In the genomic region with DNA sequence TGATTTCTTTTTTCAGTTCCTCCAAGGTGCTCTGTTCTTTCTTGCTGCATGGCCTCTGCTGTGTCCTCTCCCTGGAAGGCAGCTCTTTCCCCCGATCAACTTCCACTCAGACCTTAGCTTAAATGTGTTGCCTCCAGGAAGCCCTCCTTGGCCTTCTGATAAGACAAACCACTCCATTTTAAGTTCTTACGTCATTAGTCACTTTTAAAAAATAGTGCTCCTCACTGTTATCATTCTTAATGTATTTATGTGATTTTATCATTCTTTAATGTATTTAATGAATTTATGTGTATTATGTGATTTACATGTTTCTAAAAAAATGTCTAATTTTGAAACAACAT, we compare ENCODE assay signal across 13 cellular contexts. TPM values are rescaled to one million over a fixed set of nuclear protein-coding genes. Genes with fewer than 3 reads are reported as not detected.
DNase-seq lines count a peak whose midpoint lies in the region; ATAC-seq, FAIRE-seq and TF ChIP-seq lines count a peak whose summit lies in the region.
"Had no signal": no experiment of that assay in that cellular context is flagged by ENCODE, and none has a peak within 500 bp of the region (broad histone marks: within the 10 kb centered on the region; RNA-seq: fewer than 3 reads in every experiment).

No MANE protein-coding gene starts in this region.

- no peak overlapping the region for H2BK12ac ChIP-seq in neuronal stem cell (ENCODE audit: low read length)

- H3K14ac ChIP-seq in neuronal stem cell (ENCODE audit: low read length): no peak overlapping the region

- no peaks in the 10 kb centered on the region for H3K36me3 ChIP-seq in GM12878 (ENCODE audit: control insufficient read depth in 2 of 2, insufficient read depth in 2 of 2, low read length in 1 of 2)
- no peaks in the 10 kb centered on the region for H3K36me3 ChIP-seq in neuronal stem cell (replicated peaks in 1 of 2; ENCODE audit: control insufficient read depth in 2 of 2, insufficient read depth in 2 of 2, low read length in 2 of 2)
- H3K36me3 ChIP-seq in Caco-2 (ENCODE audit: control insufficient read depth, insufficient read depth, low read length): no peaks in the 10 kb centered on the region

- H3K9ac ChIP-seq in GM12878 (ENCODE audit: control insufficient read depth, insufficient read depth, low read length) (peak overlapping the region; percentile 32), neuronal stem cell (ENCODE audit: low read depth, low read length, poor library complexity) (no peak overlapping the region)

- no peak for TF ChIP-seq EP300 in GM12878 (IDR thresholded peaks at IDR 0.05; ENCODE audit: borderline replicate concordance in 1 of 2, control insufficient read depth in 1 of 2, low read depth in 2 of 2, low read length in 2 of 2)

- WGBS in GM12878 (ENCODE audit: insufficient coverage, insufficient replicate concordance, low lambda C conversion rate, missing lambda C conversion rate): 5% methylated on average over 2 of the region's 2 CpGs
- no CpG with 5 or more reads among the region's 2 CpGs for WGBS in neuronal stem cell (ENCODE audit: extremely low coverage in 2 of 2, insufficient read length in 2 of 2, insufficient replicate concordance in 1 of 2), 2 donors

- H2BK5ac ChIP-seq in neuronal stem cell (ENCODE audit: low read length): no peak overlapping the region

- CTCF ChIA-PET in GM12878 (lab: Yijun Ruan, JAX) (interaction anchor here (0.7 to 4.2 kb wide), 21 partner anchors 9 to 261 kb away, joined by 3 to 34 read pairs (median 4); a partner anchor contains a TSS), Caco-2 (lab: Charles Lee) (interaction anchor here (1.0 to 1.9 kb wide), 2 partner anchors 104 to 225 kb away, joined by 4 read pairs; no protein-coding TSS in a partner anchor)

- H3K27ac Mint-ChIP-seq in type B pancreatic cell (peak overlapping the region; percentile 77), Caco-2 (ENCODE audit: unreplicated experiment) (no peak overlapping the region)

- no peak overlapping the region for H4K91ac ChIP-seq in neuronal stem cell (ENCODE audit: low read depth, low read length, poor library complexity)

- no peak for TF ChIP-seq RAD21 in GM12878 (IDR thresholded peaks at IDR 0.05; ENCODE audit: insufficient read depth, low read depth, low read length)

- no peak overlapping the region for H3K4ac ChIP-seq in neuronal stem cell (ENCODE audit: low read length)

- POLR2A ChIA-PET in GM12878 (lab: Charles Lee) (interaction anchor here (1.1 to 2.0 kb wide), 6 partner anchors 9 to 257 kb away, joined by 3 to 9 read pairs (median 6); a partner anchor contains a TSS), Caco-2 (lab: Charles Lee) (no interaction called here)

- H3K4me3 Mint-ChIP-seq in type B pancreatic cell (no peak overlapping the region), Caco-2 (ENCODE audit: unreplicated experiment) (no peak overlapping the region)

- in situ Hi-C loops in GM12878 (cut with MboI): no loop called here

- H3K4me3 ChIP-seq in GM12878 (no peak overlapping the region), neuronal stem cell (ENCODE audit: low read length in 2 of 2) (no peak overlapping the region), Caco-2 (ENCODE audit: low read depth, low read length) (no peak overlapping the region)

- H3K27me3 Mint-ChIP-seq in type B pancreatic cell: no peaks in the 10 kb centered on the region
- H3K27me3 Mint-ChIP-seq in Caco-2 (ENCODE audit: insufficient read depth, unreplicated experiment): no peaks in the 10 kb centered on the region

- DNase-seq in GM12878 (ENCODE audit: low read depth, low spot score): no peak
- no peak for DNase-seq in neuronal stem cell (ENCODE audit: low spot score)
- no peak for DNase-seq in type B pancreatic cell (ENCODE audit: extremely low spot score, unreplicated experiment)
- DNase-seq in Ammon's horn (ENCODE audit: low spot score): no peak
- DNase-seq in GF-D8 (lab: John Stamatoyannopoulos, UW): no peak
- no peak for DNase-seq in Caco-2
- DNase-seq in activated naive CD4-positive, alpha-beta T cell (lab: John Stamatoyannopoulos, UW): no peak
- DNase-seq: activated CD4-positive, CD25-positive, alpha-beta regulatory T cell treated with anti-CD3 and anti-CD28 coated beads, Interleukin-2, amount 50 U/mL, for 72 hours; activated T-cell treated with anti-CD3 and anti-CD28 coated beads for 4 hours; stimulated activated CD4-positive, alpha-beta T cell treated with anti-CD3 and anti-CD28 coated beads, Interleukin-2, amount 100 ng/mL, for 48 hours had no signal

- RAD21 ChIA-PET in GM12878 (lab: Charles Lee; ENCODE audit: unreplicated experiment): interaction anchor here (0.7 to 3.3 kb wide), 17 partner anchors 10 to 257 kb away, joined by 3 to 26 read pairs (median 4); a partner anchor contains a TSS

- SMC1A ChIA-PET in GM12878 (lab: Charles Lee; ENCODE audit: uncharacterized antibody, unreplicated experiment): interaction anchor here (0.5 to 3.7 kb wide), 25 partner anchors 7 to 259 kb away, joined by 3 to 29 read pairs (median 6); a partner anchor contains a TSS

- no peak overlapping the region for H2AK5ac ChIP-seq in neuronal stem cell (ENCODE audit: low read depth, low read length)

- no peak overlapping the region for H3K18ac ChIP-seq in neuronal stem cell (ENCODE audit: low read length)

- BruUV-seq in GM12878 (replicated peaks; lab: Mats Ljungman, UMichigan) (no TSS peak), Caco-2 (replicated peaks; lab: Mats Ljungman, UMichigan) (no TSS peak)

- H3K9me3 ChIP-seq in GM12878 (replicated peaks; ENCODE audit: control insufficient read depth, insufficient read depth, low read length): no peaks in the 10 kb centered on the region
- H3K9me3 ChIP-seq in neuronal stem cell (replicated peaks in 1 of 2; ENCODE audit: control insufficient read depth in 2 of 2, insufficient read depth in 1 of 2, low read depth in 1 of 2, low read length in 2 of 2): no peaks in the 10 kb centered on the region
- no peaks in the 10 kb centered on the region for H3K9me3 ChIP-seq in Caco-2

- no peak for TF ChIP-seq CTCF in GM12878 (IDR thresholded peaks at IDR 0.05 in 2 of 3, conservative IDR thresholded peaks at IDR 0.05 in 1 of 3; ENCODE audit: control insufficient read depth in 2 of 3, extremely low read depth in 1 of 3, insufficient read depth in 1 of 3, low read depth in 3 of 3, low read length in 3 of 3)
- no peak for TF ChIP-seq CTCF in type B pancreatic cell (conservative IDR thresholded peaks at IDR 0.05)
- no peak for TF ChIP-seq CTCF in Caco-2 (IDR thresholded peaks at IDR 0.05; ENCODE audit: insufficient read depth in 1 of 2, low read depth in 1 of 2, low read length in 1 of 2, severe bottlenecking in 1 of 2, unreplicated experiment in 1 of 2)

- H3K36me3 Mint-ChIP-seq in type B pancreatic cell (no peaks in the 10 kb centered on the region), Caco-2 (ENCODE audit: insufficient read depth, unreplicated experiment) (no peaks in the 10 kb centered on the region)

- no peak overlapping the region for H4K8ac ChIP-seq in neuronal stem cell (ENCODE audit: low read depth, low read length)

- H2AFZ ChIP-seq in GM12878 (ENCODE audit: control insufficient read depth, low read depth, low read length): peak overlapping the region; percentile 61
- peak overlapping the region; percentile 61 for H2AFZ ChIP-seq in neuronal stem cell (ENCODE audit: low read length)

- intact Hi-C loops in GM12878 (cut with micrococcal nuclease; ENCODE audit: unreplicated experiment) (loop anchor here (2.0 kb wide), 1 partner anchor 68 kb away; no protein-coding TSS in a partner anchor), Caco-2 (cut with micrococcal nuclease; ENCODE audit: unreplicated experiment) (no loop called here)

- H4K20me1 ChIP-seq in GM12878 (ENCODE audit: control insufficient read depth, insufficient read depth): no peaks in the 10 kb centered on the region

- ATAC-seq in HG02678 (IDR thresholded peaks at IDR 0.05; ENCODE audit: unreplicated experiment): peak; percentile 73
- no peak for ATAC-seq in GM12878

- no peaks in the 10 kb centered on the region for H3K79me2 ChIP-seq in GM12878 (ENCODE audit: control insufficient read depth, insufficient read depth, low read length)

- H3K27ac ChIP-seq in GM12878 (ENCODE audit: control insufficient read depth, insufficient read depth): peak overlapping the region; percentile 78
- no peak overlapping the region for H3K27ac ChIP-seq in neuronal stem cell (replicated peaks; ENCODE audit: low read length)

- H2BK120ac ChIP-seq in neuronal stem cell (ENCODE audit: low read depth, low read length): no peak overlapping the region

- H3K4me2 ChIP-seq in GM12878 (ENCODE audit: control insufficient read depth, insufficient read depth) (peak overlapping the region; percentile 82), neuronal stem cell (ENCODE audit: insufficient read depth, low read length, poor library complexity, severe bottlenecking) (no peak overlapping the region)

- H3K79me1 ChIP-seq in neuronal stem cell (ENCODE audit: low read depth, low read length): no peaks in the 10 kb centered on the region

- H3K27me3 ChIP-seq in GM12878 (replicated peaks in 1 of 2; ENCODE audit: control insufficient read depth in 2 of 2, insufficient read depth in 2 of 2, low read length in 1 of 2): no peaks in the 10 kb centered on the region
- no peaks in the 10 kb centered on the region for H3K27me3 ChIP-seq in neuronal stem cell (ENCODE audit: control insufficient read depth in 3 of 3, insufficient read depth in 3 of 3, low read depth in 1 of 3, low read length in 3 of 3)
- no peaks in the 10 kb centered on the region for H3K27me3 ChIP-seq in Caco-2 (replicated peaks; ENCODE audit: control insufficient read depth, insufficient read depth, low read length)

- H3K9me3 Mint-ChIP-seq in type B pancreatic cell: no peaks in the 10 kb centered on the region
- H3K9me3 Mint-ChIP-seq in Caco-2 (ENCODE audit: unreplicated experiment): no peaks in the 10 kb centered on the region

- TF ChIP-seq POLR2A in GM12878 (IDR thresholded peaks at IDR 0.05; ENCODE audit: low read depth, low read length): no peak; the same call in 1 of the 2 replicates

- H3K23ac ChIP-seq in neuronal stem cell (ENCODE audit: low read depth, low read length, poor library complexity): no peak overlapping the region

- no peak overlapping the region for H2BK15ac ChIP-seq in neuronal stem cell (ENCODE audit: low read length)

- no peak for FAIRE-seq in GM12878 (lab: Jason Lieb, UNC)

- H3K4me1 Mint-ChIP-seq in type B pancreatic cell (ENCODE audit: unreplicated experiment): peaks cover 25% of the 10 kb centered on the region
- H3K4me1 Mint-ChIP-seq in Caco-2 (ENCODE audit: low read depth, unreplicated experiment): no peaks in the 10 kb centered on the region

- H3K4me1 ChIP-seq in GM12878 (ENCODE audit: control insufficient read depth, insufficient read depth, low read length) (peaks cover 42% of the 10 kb centered on the region), neuronal stem cell (ENCODE audit: control insufficient read depth in 2 of 2, insufficient read depth in 1 of 2, low read depth in 1 of 2, low read length in 2 of 2) (peaks cover 7 to 10% of the 10 kb centered on the region in 2 donors), Caco-2 (peaks cover 9% of the 10 kb centered on the region)

RNA-seq across cellular contexts. Expression of a gene that starts 12.2 kb away (rescaled TPM):
- 16.3 and 20.6 TPM in 2 replicates for total RNA-seq in GM12878 (2013; cell fraction: nucleolus; rRNA removed)
- total RNA-seq in GM12878 (2014; rRNA removed) (8.6 and 12.2 TPM in 2 replicates), GM12878 (2014; rRNA removed; fragmentation: Illumina TruSeq; extraction: Trizol) (15.0 and 15.6 TPM in 2 replicates), GM12878 (2021) (18.9 TPM in 2 replicates), type B pancreatic cell (ENCODE audit: low replicate concordance) (35.5 and 40.4 TPM in 2 replicates), Caco-2 (2022) (95.6 and 106 TPM in 2 replicates)
- 22.4 TPM for polyA plus RNA-seq in GM12878 (2011; ENCODE audit: low read depth)
- polyA plus RNA-seq in GM12878 (2011; rRNA removed) (25.1 and 39.0 TPM in 2 replicates), GM12878 (2014; fragmentation: Illumina TruSeq; extraction: Trizol) (20.2 and 30.7 TPM in 2 replicates), GM12878 (2014; fragmentation: Nextera tagmentation; extraction: Ambion mirVana) (10 to 100 TPM; 13.7 to 15.6 TPM), GM12878 (2014; rRNA removed) (33.7 and 36.4 TPM in 2 replicates), GM12878 (2016; fragmentation: Nextera tagmentation; extraction: Ambion mirVana) (10 to 100 TPM; 40.8 to 45.6 TPM)
- 52.9 and 61.1 TPM in 2 replicates for polyA plus RNA-seq in GM12878 (2011; cell fraction: cytosol; rRNA removed)
- 32.8 and 42.1 TPM in 2 replicates for polyA plus RNA-seq in GM12878 (2011; cell fraction: nucleus; rRNA removed)
- 23.7 and 25.2 TPM in 2 replicates for polyA plus RNA-seq in GM12878 (2012)
- 25.5 and 25.8 TPM in 2 replicates for polyA minus RNA-seq in GM12878 (2011; rRNA and poly(A)+ RNA removed)
- polyA minus RNA-seq in GM12878 (2011; cell fraction: cytosol; rRNA and poly(A)+ RNA removed): 7.5 and 9.5 TPM in 2 replicates
- polyA minus RNA-seq in GM12878 (2011; cell fraction: nucleus; rRNA and poly(A)+ RNA removed): 4.2 and 8.4 TPM in 2 replicates
- polyA plus RNA-seq in neuronal stem cell (2013, experiment 1 of 2): 66.5 TPM
- polyA plus RNA-seq in neuronal stem cell (2013, experiment 2 of 2): 66.4 TPM

RNA-seq across cellular contexts. Expression of a gene that starts 15.6 kb away (rescaled TPM):
- not detected in 2 replicates for total RNA-seq in GM12878 (2013; cell fraction: nucleolus; rRNA removed)
- total RNA-seq in GM12878 (2014; rRNA removed): not detected in 2 replicates
- not detected in 2 replicates for total RNA-seq in GM12878 (2014; rRNA removed; fragmentation: Illumina TruSeq; extraction: Trizol)
- not detected in 2 replicates for total RNA-seq in GM12878 (2021)
- not detected for polyA plus RNA-seq in GM12878 (2011; ENCODE audit: low read depth)
- not detected in 2 replicates for polyA plus RNA-seq in GM12878 (2011; rRNA removed)
- polyA plus RNA-seq in GM12878 (2011; cell fraction: cytosol; rRNA removed): not detected in 2 replicates
- not detected in 2 replicates for polyA plus RNA-seq in GM12878 (2011; cell fraction: nucleus; rRNA removed)
- polyA plus RNA-seq in GM12878 (2012): not detected in 2 replicates
- polyA plus RNA-seq in GM12878 (2014; fragmentation: Illumina TruSeq; extraction: Trizol): not detected in 2 replicates
- polyA plus RNA-seq in GM12878 (2014; fragmentation: Nextera tagmentation; extraction: Ambion mirVana): not detected
- polyA plus RNA-seq in GM12878 (2014; rRNA removed): not detected in 2 replicates
- polyA plus RNA-seq in GM12878 (2016; fragmentation: Nextera tagmentation; extraction: Ambion mirVana): not detected
- polyA minus RNA-seq in GM12878 (2011; rRNA and poly(A)+ RNA removed): not detected in 2 replicates
- polyA minus RNA-seq in GM12878 (2011; cell fraction: cytosol; rRNA and poly(A)+ RNA removed): not detected in 2 replicates
- not detected in 2 replicates for polyA minus RNA-seq in GM12878 (2011; cell fraction: nucleus; rRNA and poly(A)+ RNA removed)
- 0.96 TPM for polyA plus RNA-seq in neuronal stem cell (2013, experiment 1 of 2)
- 1.8 TPM for polyA plus RNA-seq in neuronal stem cell (2013, experiment 2 of 2)
- total RNA-seq in type B pancreatic cell (ENCODE audit: low replicate concordance): 0.77 and 3.9 TPM in 2 replicates
- not detected in 2 replicates for total RNA-seq in Caco-2 (2022)
- total RNA-seq: kidney epithelial cell; T-helper 1 cell treated with Interleukin-12 subunit alpha and Interleukin-12 subunit beta and Interleukin-4 antibody, amounts not matched to agents 30 ng/mL and 1 ng/mL, for 36 hours had no signal
